10 cellular contexts compared by ENCODE assay signal in the genomic region with DNA sequence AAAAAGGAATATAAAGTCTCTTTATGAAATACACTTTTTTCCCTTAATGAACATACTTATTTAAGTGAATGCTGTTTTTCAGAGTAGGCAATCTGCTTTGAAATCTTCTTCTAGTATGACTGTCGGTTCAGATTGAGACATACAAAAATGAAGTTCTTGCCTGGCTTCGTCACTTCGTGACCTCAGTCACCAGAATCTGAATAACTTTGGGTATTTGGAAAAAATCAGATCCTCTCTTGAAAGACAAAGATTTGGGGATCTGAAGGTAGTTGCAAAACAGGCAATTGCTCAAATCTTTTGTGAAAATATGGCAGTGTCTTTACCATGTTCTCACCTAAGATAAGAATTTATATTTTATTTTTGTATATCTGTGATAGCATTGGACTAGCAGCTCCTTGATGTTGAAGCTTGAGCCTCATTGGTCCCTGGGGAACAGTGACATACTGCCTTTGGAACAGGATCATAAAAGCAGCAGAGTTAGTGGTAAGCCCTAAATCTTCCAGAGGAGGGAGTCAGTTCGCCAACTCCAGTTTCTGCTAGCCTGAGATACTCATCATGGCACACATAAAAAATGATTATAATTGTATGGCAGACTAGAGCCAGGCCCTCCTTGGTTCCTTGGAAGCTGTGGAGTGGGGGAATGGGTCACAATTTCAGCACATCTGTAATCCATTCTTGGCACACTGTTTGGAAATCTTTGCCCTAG. TPM values are rescaled to one million over a fixed set of nuclear protein-coding genes. Genes with fewer than 3 reads are reported as not detected.
DNase-seq lines count a peak whose midpoint lies in the region; ATAC-seq and TF ChIP-seq lines count a peak whose summit lies in the region.
"Had no signal": no experiment of that assay in that cellular context is flagged by ENCODE, and none has a peak within 500 bp of the region (broad histone marks: within the 10 kb centered on the region; RNA-seq: fewer than 3 reads in every experiment).

No MANE protein-coding gene starts in this region.

- no TSS peak for BruUV-seq in Calu3 (replicated peaks; lab: Mats Ljungman, UMichigan)

- H3K4me1 Mint-ChIP-seq in Calu3 (ENCODE audit: low read depth, unreplicated experiment) (peaks cover 35% of the 10 kb centered on the region), activated B cell treated with CpG ODN at 0.5 μM for 24 hours (peaks cover 50% of the 10 kb centered on the region)

- H3K36me3 ChIP-seq in mucosa of descending colon (ENCODE audit: low read depth): no peaks in the 10 kb centered on the region

- H3K36me3 Mint-ChIP-seq in Calu3 (ENCODE audit: insufficient read depth, unreplicated experiment) (peaks cover 19% of the 10 kb centered on the region), activated B cell treated with CpG ODN at 0.5 μM for 24 hours (ENCODE audit: low read depth) (peaks cover 8% of the 10 kb centered on the region)

- TF ChIP-seq CTCF in Calu3 (IDR thresholded peaks at IDR 0.05; ENCODE audit: unreplicated experiment): no peak
- no peak for TF ChIP-seq CTCF in activated B cell treated with CpG ODN at 0.5 μM for 24 hours (IDR thresholded peaks at IDR 0.05)
- no peak for TF ChIP-seq CTCF in mucosa of descending colon (IDR thresholded peaks at IDR 0.05)

- H3K27ac Mint-ChIP-seq in Calu3 (ENCODE audit: unreplicated experiment) (no peak overlapping the region), activated B cell treated with CpG ODN at 0.5 μM for 24 hours (peak overlapping the region; percentile 54)

- DNase-seq in Calu3: peak; percentile 5
- peak; percentile 36 for DNase-seq in Jurkat, Clone E6-1 (ENCODE audit: low read depth, low spot score)
- DNase-seq in activated B cell treated with CpG ODN at 0.5 μM for 24 hours: no peak
- peak in 1 of 3 donors; percentile 22 for DNase-seq in mucosa of descending colon
- DNase-seq in activated CD8-positive, alpha-beta memory T cell treated with anti-CD3 and anti-CD28 coated beads, Interleukin-2, amount 50 U/mL, for 4 hours: no peak
- no peak for DNase-seq in activated CD4-positive, alpha-beta T cell treated with anti-CD3 and anti-CD28 coated beads, Interleukin-2, amount 50 U/mL, for 48 hours
- no peak for DNase-seq in midbrain (lab: John Stamatoyannopoulos, UW)
- DNase-seq in NCI-H128 (lab: John Stamatoyannopoulos, UW; ENCODE audit: unreplicated experiment): no peak
- DNase-seq: hypothalamus, NCI-H510A had no signal

- POLR2A ChIA-PET in activated B cell treated with CpG ODN at 0.5 μM for 24 hours (lab: Charles Lee): no interaction called here

- no peak overlapping the region for H3K4me3 Mint-ChIP-seq in Calu3 (ENCODE audit: low read depth, unreplicated experiment)
- no peak overlapping the region for H3K4me3 Mint-ChIP-seq in activated B cell treated with CpG ODN at 0.5 μM for 24 hours

- ATAC-seq in activated B cell treated with CpG ODN at 0.5 μM for 24 hours (ENCODE audit: low read depth) (no peak), mucosa of descending colon (peak; percentile 46)

- H3K9me3 ChIP-seq in mucosa of descending colon: no peaks in the 10 kb centered on the region

- CTCF ChIA-PET in Calu3 (lab: Charles Lee): no interaction called here
- CTCF ChIA-PET in activated B cell treated with CpG ODN at 0.5 μM for 24 hours (lab: Charles Lee): no interaction called here

- no peaks in the 10 kb centered on the region for H3K27me3 Mint-ChIP-seq in Calu3 (ENCODE audit: unreplicated experiment)
- no peaks in the 10 kb centered on the region for H3K27me3 Mint-ChIP-seq in activated B cell treated with CpG ODN at 0.5 μM for 24 hours

- H3K4me1 ChIP-seq in mucosa of descending colon (ENCODE audit: low read depth): peaks cover 25% of the 10 kb centered on the region

- intact Hi-C loops in Calu3 (cut with micrococcal nuclease; ENCODE audit: unreplicated experiment): loop anchor here (10.0 kb wide), 1 partner anchor 150 kb away; a partner anchor contains a TSS
- intact Hi-C loops in activated B cell treated with CpG ODN at 0.5 μM for 24 hours (cut with micrococcal nuclease): no loop called here
- intact Hi-C loops in mucosa of descending colon (cut with DNase I, micrococcal nuclease): loop anchor here in 1 of 2 donors (5.0 kb wide), 1 partner anchor 173 kb away; no protein-coding TSS in a partner anchor

- H3K4me3 ChIP-seq in Jurkat, Clone E6-1 (ENCODE audit: low read length): no peak overlapping the region
- H3K4me3 ChIP-seq in mucosa of descending colon: no peak overlapping the region

- H3K9me3 Mint-ChIP-seq in Calu3 (ENCODE audit: low read depth, unreplicated experiment) (no peaks in the 10 kb centered on the region), activated B cell treated with CpG ODN at 0.5 μM for 24 hours (no peaks in the 10 kb centered on the region)

RNA-seq across cellular contexts. Expression of a gene that starts 4.9 kb away (rescaled TPM):
- total RNA-seq in Calu3 (2022) (35.5 and 38.1 TPM in 2 replicates), activated B cell treated with CpG ODN at 0.5 μM for 24 hours (16.8 and 19.5 TPM in 2 replicates), mucosa of descending colon (10 to 100 TPM; 41.9 to 81.4 (median 50.1) TPM)
- polyA plus RNA-seq in Jurkat, Clone E6-1 (2012; ENCODE audit: insufficient read depth, insufficient read length): 14.4 TPM

RNA-seq across cellular contexts. Expression of a gene that starts 5.1 kb away (rescaled TPM):
- total RNA-seq in Calu3 (2022) (0.78 and 0.92 TPM in 2 replicates), activated B cell treated with CpG ODN at 0.5 μM for 24 hours (0.24 and 0.44 TPM in 2 replicates), mucosa of descending colon (under 1 TPM; 0.23 to 0.39 (median 0.38) TPM)
- polyA plus RNA-seq in Jurkat, Clone E6-1 (2012; ENCODE audit: insufficient read depth, insufficient read length): 0.47 TPM

Comparison
In these comparisons a context has a peak if more than half of its experiments do, and no peak if none do; other contexts are left out.
1. DNase-seq: peak in Calu3 (single experiment) and Jurkat, Clone E6-1 (single experiment); none in activated B cell treated with CpG ODN at 0.5 μM for 24 hours (single experiment), activated CD8-positive, alpha-beta memory T cell treated with anti-CD3 and anti-CD28 coated beads, Interleukin-2, amount 50 U/mL, for 4 hours (single experiment), activated CD4-positive, alpha-beta T cell treated with anti-CD3 and anti-CD28 coated beads, Interleukin-2, amount 50 U/mL, for 48 hours (0 of 2), midbrain (single experiment) and NCI-H128 (single experiment).